ENCODE assay signal across 1 cellular context in genomic region chr1:207745839-207746767, GRCh38.
TF ChIP-seq lines count a peak whose summit lies in the region.

No MANE protein-coding gene starts in this region.

TF ChIP-seq in K562, 482 proteins besides CTCF, POLR2A, EP300 and RAD21 (continued from another document and continues in another):
- TF ChIP-seq ZNF592 (IDR thresholded peaks at IDR 0.05), result peak; percentile 92
- no peak for TF ChIP-seq RFX5 (IDR thresholded peaks at IDR 0.05; ENCODE audit: low read depth, low read length)
- no peak for TF ChIP-seq NR2F6 (CRISPR knock-in tag; IDR thresholded peaks at IDR 0.05)
- TF ChIP-seq CBFA2T2 (conservative IDR thresholded peaks at IDR 0.05), result peak; percentile 82
- peak; percentile 58 for TF ChIP-seq NFYB (IDR thresholded peaks at IDR 0.05; ENCODE audit: extremely low read depth, insufficient read length)
- TF ChIP-seq, protein P1, sequence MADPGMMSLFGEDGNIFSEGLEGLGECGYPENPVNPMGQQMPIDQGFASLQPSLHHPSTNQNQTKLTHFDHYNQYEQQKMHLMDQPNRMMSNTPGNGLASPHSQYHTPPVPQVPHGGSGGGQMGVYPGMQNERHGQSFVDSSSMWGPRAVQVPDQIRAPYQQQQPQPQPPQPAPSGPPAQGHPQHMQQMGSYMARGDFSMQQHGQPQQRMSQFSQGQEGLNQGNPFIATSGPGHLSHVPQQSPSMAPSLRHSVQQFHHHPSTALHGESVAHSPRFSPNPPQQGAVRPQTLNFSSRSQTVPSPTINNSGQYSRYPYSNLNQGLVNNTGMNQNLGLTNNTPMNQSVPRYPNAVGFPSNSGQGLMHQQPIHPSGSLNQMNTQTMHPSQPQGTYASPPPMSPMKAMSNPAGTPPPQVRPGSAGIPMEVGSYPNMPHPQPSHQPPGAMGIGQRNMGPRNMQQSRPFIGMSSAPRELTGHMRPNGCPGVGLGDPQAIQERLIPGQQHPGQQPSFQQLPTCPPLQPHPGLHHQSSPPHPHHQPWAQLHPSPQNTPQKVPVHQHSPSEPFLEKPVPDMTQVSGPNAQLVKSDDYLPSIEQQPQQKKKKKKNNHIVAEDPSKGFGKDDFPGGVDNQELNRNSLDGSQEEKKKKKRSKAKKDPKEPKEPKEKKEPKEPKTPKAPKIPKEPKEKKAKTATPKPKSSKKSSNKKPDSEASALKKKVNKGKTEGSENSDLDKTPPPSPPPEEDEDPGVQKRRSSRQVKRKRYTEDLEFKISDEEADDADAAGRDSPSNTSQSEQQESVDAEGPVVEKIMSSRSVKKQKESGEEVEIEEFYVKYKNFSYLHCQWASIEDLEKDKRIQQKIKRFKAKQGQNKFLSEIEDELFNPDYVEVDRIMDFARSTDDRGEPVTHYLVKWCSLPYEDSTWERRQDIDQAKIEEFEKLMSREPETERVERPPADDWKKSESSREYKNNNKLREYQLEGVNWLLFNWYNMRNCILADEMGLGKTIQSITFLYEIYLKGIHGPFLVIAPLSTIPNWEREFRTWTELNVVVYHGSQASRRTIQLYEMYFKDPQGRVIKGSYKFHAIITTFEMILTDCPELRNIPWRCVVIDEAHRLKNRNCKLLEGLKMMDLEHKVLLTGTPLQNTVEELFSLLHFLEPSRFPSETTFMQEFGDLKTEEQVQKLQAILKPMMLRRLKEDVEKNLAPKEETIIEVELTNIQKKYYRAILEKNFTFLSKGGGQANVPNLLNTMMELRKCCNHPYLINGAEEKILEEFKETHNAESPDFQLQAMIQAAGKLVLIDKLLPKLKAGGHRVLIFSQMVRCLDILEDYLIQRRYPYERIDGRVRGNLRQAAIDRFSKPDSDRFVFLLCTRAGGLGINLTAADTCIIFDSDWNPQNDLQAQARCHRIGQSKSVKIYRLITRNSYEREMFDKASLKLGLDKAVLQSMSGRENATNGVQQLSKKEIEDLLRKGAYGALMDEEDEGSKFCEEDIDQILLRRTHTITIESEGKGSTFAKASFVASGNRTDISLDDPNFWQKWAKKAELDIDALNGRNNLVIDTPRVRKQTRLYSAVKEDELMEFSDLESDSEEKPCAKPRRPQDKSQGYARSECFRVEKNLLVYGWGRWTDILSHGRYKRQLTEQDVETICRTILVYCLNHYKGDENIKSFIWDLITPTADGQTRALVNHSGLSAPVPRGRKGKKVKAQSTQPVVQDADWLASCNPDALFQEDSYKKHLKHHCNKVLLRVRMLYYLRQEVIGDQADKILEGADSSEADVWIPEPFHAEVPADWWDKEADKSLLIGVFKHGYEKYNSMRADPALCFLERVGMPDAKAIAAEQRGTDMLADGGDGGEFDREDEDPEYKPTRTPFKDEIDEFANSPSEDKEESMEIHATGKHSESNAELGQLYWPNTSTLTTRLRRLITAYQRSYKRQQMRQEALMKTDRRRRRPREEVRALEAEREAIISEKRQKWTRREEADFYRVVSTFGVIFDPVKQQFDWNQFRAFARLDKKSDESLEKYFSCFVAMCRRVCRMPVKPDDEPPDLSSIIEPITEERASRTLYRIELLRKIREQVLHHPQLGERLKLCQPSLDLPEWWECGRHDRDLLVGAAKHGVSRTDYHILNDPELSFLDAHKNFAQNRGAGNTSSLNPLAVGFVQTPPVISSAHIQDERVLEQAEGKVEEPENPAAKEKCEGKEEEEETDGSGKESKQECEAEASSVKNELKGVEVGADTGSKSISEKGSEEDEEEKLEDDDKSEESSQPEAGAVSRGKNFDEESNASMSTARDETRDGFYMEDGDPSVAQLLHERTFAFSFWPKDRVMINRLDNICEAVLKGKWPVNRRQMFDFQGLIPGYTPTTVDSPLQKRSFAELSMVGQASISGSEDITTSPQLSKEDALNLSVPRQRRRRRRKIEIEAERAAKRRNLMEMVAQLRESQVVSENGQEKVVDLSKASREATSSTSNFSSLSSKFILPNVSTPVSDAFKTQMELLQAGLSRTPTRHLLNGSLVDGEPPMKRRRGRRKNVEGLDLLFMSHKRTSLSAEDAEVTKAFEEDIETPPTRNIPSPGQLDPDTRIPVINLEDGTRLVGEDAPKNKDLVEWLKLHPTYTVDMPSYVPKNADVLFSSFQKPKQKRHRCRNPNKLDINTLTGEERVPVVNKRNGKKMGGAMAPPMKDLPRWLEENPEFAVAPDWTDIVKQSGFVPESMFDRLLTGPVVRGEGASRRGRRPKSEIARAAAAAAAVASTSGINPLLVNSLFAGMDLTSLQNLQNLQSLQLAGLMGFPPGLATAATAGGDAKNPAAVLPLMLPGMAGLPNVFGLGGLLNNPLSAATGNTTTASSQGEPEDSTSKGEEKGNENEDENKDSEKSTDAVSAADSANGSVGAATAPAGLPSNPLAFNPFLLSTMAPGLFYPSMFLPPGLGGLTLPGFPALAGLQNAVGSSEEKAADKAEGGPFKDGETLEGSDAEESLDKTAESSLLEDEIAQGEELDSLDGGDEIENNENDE (IDR thresholded peaks at IDR 0.05; ENCODE audit: low read depth, low read length), result no peak
- TF ChIP-seq CC2D1A (IDR thresholded peaks at IDR 0.05), result peak; percentile 71
- TF ChIP-seq PCBP1 (IDR thresholded peaks at IDR 0.05; ENCODE audit: low read depth, low read length, poor library complexity, severe bottlenecking), result no peak
- TF ChIP-seq MBD2 (IDR thresholded peaks at IDR 0.05; ENCODE audit: borderline replicate concordance, low read depth), result peak; percentile 33; the same call in 1 of the 2 replicates
- TF ChIP-seq ETV5 (CRISPR knock-in tag; IDR thresholded peaks at IDR 0.05; ENCODE audit: low read depth), result 0 out of 2 replicates have a peak, but pooled peaks have one; percentile 29
- TF ChIP-seq CREM (IDR thresholded peaks at IDR 0.05; ENCODE audit: low read depth), result peak; percentile 42; the same call in 1 of the 2 replicates
- peak; percentile 68; the same call in 1 of the 2 replicates for TF ChIP-seq ESRRA (IDR thresholded peaks at IDR 0.05; ENCODE audit: borderline replicate concordance, low read depth)
- no peak for TF ChIP-seq EWSR1 (IDR thresholded peaks at IDR 0.05; ENCODE audit: borderline replicate concordance, low read depth, partially characterized antibody)
- no peak for TF ChIP-seq HSF4 (CRISPR knock-in tag; IDR thresholded peaks at IDR 0.05; ENCODE audit: borderline replicate concordance)
- TF ChIP-seq DPF2 (IDR thresholded peaks at IDR 0.05), result peak; percentile 92
- TF ChIP-seq MITF (IDR thresholded peaks at IDR 0.05), result no peak
- TF ChIP-seq ZNF347 (CRISPR knock-in tag; IDR thresholded peaks at IDR 0.05; ENCODE audit: low read depth), result no peak
- TF ChIP-seq MCM5 (IDR thresholded peaks at IDR 0.05; ENCODE audit: low read depth), result no peak
- TF ChIP-seq, protein P2, sequence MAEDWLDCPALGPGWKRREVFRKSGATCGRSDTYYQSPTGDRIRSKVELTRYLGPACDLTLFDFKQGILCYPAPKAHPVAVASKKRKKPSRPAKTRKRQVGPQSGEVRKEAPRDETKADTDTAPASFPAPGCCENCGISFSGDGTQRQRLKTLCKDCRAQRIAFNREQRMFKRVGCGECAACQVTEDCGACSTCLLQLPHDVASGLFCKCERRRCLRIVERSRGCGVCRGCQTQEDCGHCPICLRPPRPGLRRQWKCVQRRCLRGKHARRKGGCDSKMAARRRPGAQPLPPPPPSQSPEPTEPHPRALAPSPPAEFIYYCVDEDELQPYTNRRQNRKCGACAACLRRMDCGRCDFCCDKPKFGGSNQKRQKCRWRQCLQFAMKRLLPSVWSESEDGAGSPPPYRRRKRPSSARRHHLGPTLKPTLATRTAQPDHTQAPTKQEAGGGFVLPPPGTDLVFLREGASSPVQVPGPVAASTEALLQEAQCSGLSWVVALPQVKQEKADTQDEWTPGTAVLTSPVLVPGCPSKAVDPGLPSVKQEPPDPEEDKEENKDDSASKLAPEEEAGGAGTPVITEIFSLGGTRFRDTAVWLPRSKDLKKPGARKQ (CRISPR knock-in tag; IDR thresholded peaks at IDR 0.05), result no peak
- peak; percentile 90 for TF ChIP-seq MYC (IDR thresholded peaks at IDR 0.05; ENCODE audit: low read depth, low read length)
- no peak for TF ChIP-seq MYC (CRISPR knock-in tag; IDR thresholded peaks at IDR 0.05; ENCODE audit: borderline replicate concordance, low read depth)
- peak; percentile 87 for TF ChIP-seq SMARCA4 (IDR thresholded peaks at IDR 0.05)
- 0 out of 2 replicates have a peak, but pooled peaks have one; percentile 15 for TF ChIP-seq SMARCA5 (IDR thresholded peaks at IDR 0.05)
- peak; percentile 50; the same call in 1 of the 2 replicates for TF ChIP-seq SPI1 (IDR thresholded peaks at IDR 0.05; ENCODE audit: borderline replicate concordance, low read depth, low read length)
- no peak for TF ChIP-seq ATF1 (CRISPR knock-in tag; IDR thresholded peaks at IDR 0.05)
- no peak; the same call in 1 of the 2 replicates for TF ChIP-seq ATF1 (tag; IDR thresholded peaks at IDR 0.05)
- no peak for TF ChIP-seq DIDO1 (tag; IDR thresholded peaks at IDR 0.05; ENCODE audit: low read depth)
- TF ChIP-seq SMARCE1 (IDR thresholded peaks at IDR 0.05), result peak; percentile 84
- no peak for TF ChIP-seq DNMT1 (IDR thresholded peaks at IDR 0.05)
- TF ChIP-seq SRF (CRISPR knock-in tag; IDR thresholded peaks at IDR 0.05), result 0 out of 4 replicates have a peak, but pooled peaks of 1 of the 2 experiments have one; percentile 32
- TF ChIP-seq TCFL5 (CRISPR knock-in tag; conservative IDR thresholded peaks at IDR 0.05), result no peak
- TF ChIP-seq NCOA6 (IDR thresholded peaks at IDR 0.05), result no peak
- TF ChIP-seq, protein P3, sequence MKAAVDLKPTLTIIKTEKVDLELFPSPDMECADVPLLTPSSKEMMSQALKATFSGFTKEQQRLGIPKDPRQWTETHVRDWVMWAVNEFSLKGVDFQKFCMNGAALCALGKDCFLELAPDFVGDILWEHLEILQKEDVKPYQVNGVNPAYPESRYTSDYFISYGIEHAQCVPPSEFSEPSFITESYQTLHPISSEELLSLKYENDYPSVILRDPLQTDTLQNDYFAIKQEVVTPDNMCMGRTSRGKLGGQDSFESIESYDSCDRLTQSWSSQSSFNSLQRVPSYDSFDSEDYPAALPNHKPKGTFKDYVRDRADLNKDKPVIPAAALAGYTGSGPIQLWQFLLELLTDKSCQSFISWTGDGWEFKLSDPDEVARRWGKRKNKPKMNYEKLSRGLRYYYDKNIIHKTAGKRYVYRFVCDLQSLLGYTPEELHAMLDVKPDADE (conservative IDR thresholded peaks at IDR 0.05; ENCODE audit: control insufficient read depth, low read depth, low read length), result no peak
- no peak for TF ChIP-seq ZNF134 (CRISPR knock-in tag; conservative IDR thresholded peaks at IDR 0.05)
- no peak for TF ChIP-seq POLR3A (IDR thresholded peaks at IDR 0.05; ENCODE audit: borderline replicate concordance, extremely low read depth, insufficient read depth, insufficient read length)
- TF ChIP-seq ZNF764 (CRISPR knock-in tag; IDR thresholded peaks at IDR 0.05; ENCODE audit: low read depth), result no peak
- TF ChIP-seq ZNF584 (CRISPR knock-in tag; IDR thresholded peaks at IDR 0.05; ENCODE audit: low read depth), result no peak
- no peak; the same call in 1 of the 2 replicates for TF ChIP-seq DMBX1 (CRISPR knock-in tag; IDR thresholded peaks at IDR 0.05; ENCODE audit: borderline replicate concordance)
- no peak for TF ChIP-seq HNRNPL (IDR thresholded peaks at IDR 0.05; ENCODE audit: low read depth, low read length)
- TF ChIP-seq, protein P4, sequence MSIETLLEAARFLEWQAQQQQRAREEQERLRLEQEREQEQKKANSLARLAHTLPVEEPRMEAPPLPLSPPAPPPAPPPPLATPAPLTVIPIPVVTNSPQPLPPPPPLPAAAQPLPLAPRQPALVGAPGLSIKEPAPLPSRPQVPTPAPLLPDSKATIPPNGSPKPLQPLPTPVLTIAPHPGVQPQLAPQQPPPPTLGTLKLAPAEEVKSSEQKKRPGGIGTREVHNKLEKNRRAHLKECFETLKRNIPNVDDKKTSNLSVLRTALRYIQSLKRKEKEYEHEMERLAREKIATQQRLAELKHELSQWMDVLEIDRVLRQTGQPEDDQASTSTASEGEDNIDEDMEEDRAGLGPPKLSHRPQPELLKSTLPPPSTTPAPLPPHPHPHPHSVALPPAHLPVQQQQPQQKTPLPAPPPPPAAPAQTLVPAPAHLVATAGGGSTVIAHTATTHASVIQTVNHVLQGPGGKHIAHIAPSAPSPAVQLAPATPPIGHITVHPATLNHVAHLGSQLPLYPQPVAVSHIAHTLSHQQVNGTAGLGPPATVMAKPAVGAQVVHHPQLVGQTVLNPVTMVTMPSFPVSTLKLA (conservative IDR thresholded peaks at IDR 0.05), result peak; percentile 65 to 79
- TF ChIP-seq FOXA3 (CRISPR knock-in tag; conservative IDR thresholded peaks at IDR 0.05 in 1 of 2, IDR thresholded peaks at IDR 0.05 in 1 of 2), result no peak
- 0 out of 2 replicates have a peak, but pooled peaks have one; percentile 29 for TF ChIP-seq KHSRP (IDR thresholded peaks at IDR 0.05)
- no peak for TF ChIP-seq BRCA1 (IDR thresholded peaks at IDR 0.05)
- TF ChIP-seq BRCA1 (CRISPR knock-in tag; IDR thresholded peaks at IDR 0.05), result no peak
- TF ChIP-seq ZNF589 (CRISPR knock-in tag; IDR thresholded peaks at IDR 0.05; ENCODE audit: low read depth), result 0 out of 2 replicates have a peak, but pooled peaks have one; percentile 30
